14 cellular contexts compared by ENCODE assay signal in genomic region chr1:221449801-221450470, GRCh38.
DNase-seq lines count a peak whose midpoint lies in the region; ATAC-seq and TF ChIP-seq lines count a peak whose summit lies in the region.
"Had no signal": no experiment of that assay in that cellular context is flagged by ENCODE, and none has a peak within 500 bp of the region (broad histone marks: within the 10 kb centered on the region; RNA-seq: fewer than 3 reads in every experiment).

No MANE protein-coding gene starts in this region.

- peak; percentile 89 for ATAC-seq in GM21390 (IDR thresholded peaks at IDR 0.05; ENCODE audit: unreplicated experiment)
- ATAC-seq in left colon, result no peak
- ATAC-seq in Right ventricle myocardium inferior, result no peak
- ATAC-seq in GM21825 (IDR thresholded peaks at IDR 0.05; ENCODE audit: unreplicated experiment), result no peak
- ATAC-seq in GM19324 (IDR thresholded peaks at IDR 0.05; ENCODE audit: low FRiP score, unreplicated experiment), result no peak
- ATAC-seq: K562 had no signal

- intact Hi-C loops in left colon (cut with DNase I, micrococcal nuclease) (no loop called here), Right ventricle myocardium inferior (cut with DNase I) (no loop called here)

- no peak overlapping the region for H3K4me3 ChIP-seq in epithelial cell of esophagus (ENCODE audit: low read length)
- H3K4me3 ChIP-seq: K562, upper lobe of left lung had no signal

- DNase-seq in GM03348 (ENCODE audit: low spot score) (peak; percentile 35), NCI-H226 (peak; percentile 42), epithelial cell of esophagus (ENCODE audit: low read depth) (peak; percentile 60), left colon (no peak), Right ventricle myocardium inferior (ENCODE audit: missing footprints) (no peak)
- DNase-seq: activated gamma-delta T cell treated with Interleukin-2 at 50 U/mL for 16 hours, NCI-H2107, retina, upper lobe of left lung, WERI-Rb-1 had no signal

- no peak for TF ChIP-seq CTCF in epithelial cell of esophagus (IDR thresholded peaks at IDR 0.05; ENCODE audit: insufficient read depth, low read depth, low read length, missing control alignments)

Comparison
In these comparisons a context has a peak if more than half of its experiments do, and no peak if none do; other contexts are left out.
1. DNase-seq: peak in GM03348 (single experiment), NCI-H226 (single experiment) and epithelial cell of esophagus (single experiment); none in left colon (0 of 2) and Right ventricle myocardium inferior (single experiment).